In the genomic region with DNA sequence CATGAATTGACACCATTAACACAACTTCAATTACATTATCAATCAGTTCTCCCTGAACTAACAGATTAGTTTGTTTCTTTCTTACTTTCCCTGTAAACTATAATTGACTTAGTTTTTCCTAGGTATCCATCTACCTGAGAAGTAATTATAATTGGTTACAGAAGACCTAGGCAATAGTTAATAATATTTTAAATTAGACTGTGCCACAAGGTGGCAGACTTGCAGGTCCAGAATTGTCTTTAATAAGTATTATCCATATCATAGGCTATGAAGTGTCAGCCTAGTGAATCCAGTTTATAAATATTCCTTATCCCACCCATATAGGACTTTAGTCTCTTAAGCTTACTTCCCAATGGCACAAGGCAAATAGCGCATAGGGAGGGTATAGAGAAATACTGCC, we compare ENCODE assay signal across 2 cellular contexts.
TF ChIP-seq lines count a peak whose summit lies in the region.

No MANE protein-coding gene starts in this region.

TF ChIP-seq in liver, 16 proteins besides CTCF, POLR2A, EP300 and RAD21:
- no peak for TF ChIP-seq REST (IDR thresholded peaks at IDR 0.05)
- TF ChIP-seq NR2F2 (IDR thresholded peaks at IDR 0.05): no peak
- no peak for TF ChIP-seq RXRA (IDR thresholded peaks at IDR 0.05)
- TF ChIP-seq, protein P1, sequence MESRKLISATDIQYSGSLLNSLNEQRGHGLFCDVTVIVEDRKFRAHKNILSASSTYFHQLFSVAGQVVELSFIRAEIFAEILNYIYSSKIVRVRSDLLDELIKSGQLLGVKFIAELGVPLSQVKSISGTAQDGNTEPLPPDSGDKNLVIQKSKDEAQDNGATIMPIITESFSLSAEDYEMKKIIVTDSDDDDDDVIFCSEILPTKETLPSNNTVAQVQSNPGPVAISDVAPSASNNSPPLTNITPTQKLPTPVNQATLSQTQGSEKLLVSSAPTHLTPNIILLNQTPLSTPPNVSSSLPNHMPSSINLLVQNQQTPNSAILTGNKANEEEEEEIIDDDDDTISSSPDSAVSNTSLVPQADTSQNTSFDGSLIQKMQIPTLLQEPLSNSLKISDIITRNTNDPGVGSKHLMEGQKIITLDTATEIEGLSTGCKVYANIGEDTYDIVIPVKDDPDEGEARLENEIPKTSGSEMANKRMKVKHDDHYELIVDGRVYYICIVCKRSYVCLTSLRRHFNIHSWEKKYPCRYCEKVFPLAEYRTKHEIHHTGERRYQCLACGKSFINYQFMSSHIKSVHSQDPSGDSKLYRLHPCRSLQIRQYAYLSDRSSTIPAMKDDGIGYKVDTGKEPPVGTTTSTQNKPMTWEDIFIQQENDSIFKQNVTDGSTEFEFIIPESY (IDR thresholded peaks at IDR 0.05): no peak
- TF ChIP-seq JUND (IDR thresholded peaks at IDR 0.05): no peak
- TF ChIP-seq HNF4A (conservative IDR thresholded peaks at IDR 0.05): no peak
- no peak for TF ChIP-seq HNF4G (IDR thresholded peaks at IDR 0.05)
- no peak for TF ChIP-seq GABPA (IDR thresholded peaks at IDR 0.05 in 1 of 2, conservative IDR thresholded peaks at IDR 0.05 in 1 of 2)
- TF ChIP-seq, protein P2, sequence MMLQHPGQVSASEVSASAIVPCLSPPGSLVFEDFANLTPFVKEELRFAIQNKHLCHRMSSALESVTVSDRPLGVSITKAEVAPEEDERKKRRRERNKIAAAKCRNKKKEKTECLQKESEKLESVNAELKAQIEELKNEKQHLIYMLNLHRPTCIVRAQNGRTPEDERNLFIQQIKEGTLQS (IDR thresholded peaks at IDR 0.05): no peak
- TF ChIP-seq YY1 (IDR thresholded peaks at IDR 0.05): no peak
- no peak for TF ChIP-seq EGR1 (IDR thresholded peaks at IDR 0.05; ENCODE audit: low read depth in 2 of 2)
- TF ChIP-seq MAX (IDR thresholded peaks at IDR 0.05): no peak
- no peak for TF ChIP-seq FOXA2 (IDR thresholded peaks at IDR 0.05)
- TF ChIP-seq SP1 (IDR thresholded peaks at IDR 0.05): no peak
- TF ChIP-seq TAF1 (conservative IDR thresholded peaks at IDR 0.05): no peak

TF ChIP-seq in HepG2, 621 proteins besides CTCF, POLR2A, EP300 and RAD21 (continued from another document):
- TF ChIP-seq CSRNP2 (CRISPR knock-in tag; conservative IDR thresholded peaks at IDR 0.05; ENCODE audit: low read depth) (no peak), MATR3 (CRISPR knock-in tag; IDR thresholded peaks at IDR 0.05) (no peak), FOXA3 (CRISPR knock-in tag; IDR thresholded peaks at IDR 0.05) (no peak), TCF12 (IDR thresholded peaks at IDR 0.05) (no peak), TCF12 (CRISPR knock-in tag; IDR thresholded peaks at IDR 0.05) (no peak), ZNF350 (CRISPR knock-in tag; IDR thresholded peaks at IDR 0.05; ENCODE audit: borderline replicate concordance, low read depth) (no peak), KDM3A (CRISPR knock-in tag; IDR thresholded peaks at IDR 0.05; ENCODE audit: low read depth) (no peak)
